In genomic region chr2:218012306-218012705, GRCh38 we compare ENCODE assay signal across 2 cellular contexts.
TF ChIP-seq lines count a peak whose summit lies in the region.

No MANE protein-coding gene starts in this region.

TF ChIP-seq in IMR-90, 13 proteins besides CTCF, POLR2A, EP300 and RAD21:
- TF ChIP-seq MAZ (IDR thresholded peaks at IDR 0.05; ENCODE audit: borderline replicate concordance, low read depth, low read length) (no peak), SMC3 (IDR thresholded peaks at IDR 0.05; ENCODE audit: low read depth, low read length) (no peak), CEBPB (IDR thresholded peaks at IDR 0.05; ENCODE audit: low read depth, low read length) (no peak), RFX5 (IDR thresholded peaks at IDR 0.05; ENCODE audit: low read depth, low read length) (no peak)

TF ChIP-seq in H1, 55 proteins besides CTCF, POLR2A, EP300 and RAD21:
- TF ChIP-seq, protein P1, sequence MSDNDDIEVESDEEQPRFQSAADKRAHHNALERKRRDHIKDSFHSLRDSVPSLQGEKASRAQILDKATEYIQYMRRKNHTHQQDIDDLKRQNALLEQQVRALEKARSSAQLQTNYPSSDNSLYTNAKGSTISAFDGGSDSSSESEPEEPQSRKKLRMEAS (IDR thresholded peaks at IDR 0.05): no peak
- TF ChIP-seq SUZ12 (IDR thresholded peaks at IDR 0.05; ENCODE audit: low read length): no peak
- TF ChIP-seq CTBP2 (IDR thresholded peaks at IDR 0.05; ENCODE audit: borderline replicate concordance, insufficient read depth, insufficient read length, low read length): no peak
- no peak for TF ChIP-seq SIRT6 (IDR thresholded peaks at IDR 0.05; ENCODE audit: low read length)
- TF ChIP-seq GTF2F1 (IDR thresholded peaks at IDR 0.05; ENCODE audit: borderline replicate concordance, low read depth, low read length): no peak
- TF ChIP-seq YY1 (IDR thresholded peaks at IDR 0.05; ENCODE audit: low read depth, low read length): no peak
- no peak for TF ChIP-seq SP2 (IDR thresholded peaks at IDR 0.05; ENCODE audit: low read length)
- no peak for TF ChIP-seq RNF2 (IDR thresholded peaks at IDR 0.05; ENCODE audit: borderline replicate concordance, low read depth, low read length, missing control alignments, poor library complexity, severe bottlenecking)
- no peak for TF ChIP-seq RXRA (IDR thresholded peaks at IDR 0.05; ENCODE audit: insufficient read depth, low read depth, low read length)
- TF ChIP-seq KDM1A (IDR thresholded peaks at IDR 0.05; ENCODE audit: borderline replicate concordance, low read length): no peak
- TF ChIP-seq RBBP5 (IDR thresholded peaks at IDR 0.05; ENCODE audit: borderline replicate concordance, low read depth, low read length): no peak
- no peak for TF ChIP-seq TAF1 (IDR thresholded peaks at IDR 0.05; ENCODE audit: low read depth, low read length)
- TF ChIP-seq GABPA (IDR thresholded peaks at IDR 0.05; ENCODE audit: borderline replicate concordance, insufficient read depth, low read length): no peak
- no peak for TF ChIP-seq RFX5 (IDR thresholded peaks at IDR 0.05; ENCODE audit: borderline replicate concordance, low read depth, low read length)
- TF ChIP-seq BCL11A (IDR thresholded peaks at IDR 0.05; ENCODE audit: low read depth in 2 of 2, low read length in 2 of 2): no peak
- TF ChIP-seq FOSL1 (IDR thresholded peaks at IDR 0.05; ENCODE audit: insufficient read depth, low read depth, low read length): no peak
- TF ChIP-seq, protein P2, sequence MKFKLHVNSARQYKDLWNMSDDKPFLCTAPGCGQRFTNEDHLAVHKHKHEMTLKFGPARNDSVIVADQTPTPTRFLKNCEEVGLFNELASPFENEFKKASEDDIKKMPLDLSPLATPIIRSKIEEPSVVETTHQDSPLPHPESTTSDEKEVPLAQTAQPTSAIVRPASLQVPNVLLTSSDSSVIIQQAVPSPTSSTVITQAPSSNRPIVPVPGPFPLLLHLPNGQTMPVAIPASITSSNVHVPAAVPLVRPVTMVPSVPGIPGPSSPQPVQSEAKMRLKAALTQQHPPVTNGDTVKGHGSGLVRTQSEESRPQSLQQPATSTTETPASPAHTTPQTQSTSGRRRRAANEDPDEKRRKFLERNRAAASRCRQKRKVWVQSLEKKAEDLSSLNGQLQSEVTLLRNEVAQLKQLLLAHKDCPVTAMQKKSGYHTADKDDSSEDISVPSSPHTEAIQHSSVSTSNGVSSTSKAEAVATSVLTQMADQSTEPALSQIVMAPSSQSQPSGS (IDR thresholded peaks at IDR 0.05; ENCODE audit: low read length): no peak
- no peak for TF ChIP-seq SIN3A (conservative IDR thresholded peaks at IDR 0.05 in 1 of 2, IDR thresholded peaks at IDR 0.05 in 1 of 2; ENCODE audit: low read depth in 1 of 2, low read length in 2 of 2)
